1 cellular context compared by ENCODE assay signal in the genomic region with DNA sequence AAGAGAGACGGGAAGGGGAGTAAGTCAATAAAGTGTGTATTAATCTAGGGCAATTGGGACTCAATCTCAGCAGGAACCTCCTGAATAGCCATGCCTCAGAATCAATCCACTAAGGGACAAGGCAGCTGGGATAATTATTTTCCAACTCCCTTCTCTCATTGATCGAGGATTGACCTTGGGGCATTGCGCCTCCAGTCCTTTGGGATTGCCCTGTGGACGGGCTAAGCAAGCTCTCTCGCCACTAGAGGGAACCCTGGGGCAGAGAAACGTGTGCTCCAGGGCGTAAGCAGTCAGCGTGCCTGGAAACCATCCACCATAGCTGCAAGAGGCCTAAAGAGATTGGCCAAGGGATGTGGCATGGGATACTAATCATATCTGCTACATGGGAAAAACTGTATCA.
TF ChIP-seq lines count a peak whose summit lies in the region.

No MANE protein-coding gene starts in this region.

TF ChIP-seq in K562, 482 proteins besides CTCF, POLR2A, EP300 and RAD21 (continued from another document):
- TF ChIP-seq, protein P1, sequence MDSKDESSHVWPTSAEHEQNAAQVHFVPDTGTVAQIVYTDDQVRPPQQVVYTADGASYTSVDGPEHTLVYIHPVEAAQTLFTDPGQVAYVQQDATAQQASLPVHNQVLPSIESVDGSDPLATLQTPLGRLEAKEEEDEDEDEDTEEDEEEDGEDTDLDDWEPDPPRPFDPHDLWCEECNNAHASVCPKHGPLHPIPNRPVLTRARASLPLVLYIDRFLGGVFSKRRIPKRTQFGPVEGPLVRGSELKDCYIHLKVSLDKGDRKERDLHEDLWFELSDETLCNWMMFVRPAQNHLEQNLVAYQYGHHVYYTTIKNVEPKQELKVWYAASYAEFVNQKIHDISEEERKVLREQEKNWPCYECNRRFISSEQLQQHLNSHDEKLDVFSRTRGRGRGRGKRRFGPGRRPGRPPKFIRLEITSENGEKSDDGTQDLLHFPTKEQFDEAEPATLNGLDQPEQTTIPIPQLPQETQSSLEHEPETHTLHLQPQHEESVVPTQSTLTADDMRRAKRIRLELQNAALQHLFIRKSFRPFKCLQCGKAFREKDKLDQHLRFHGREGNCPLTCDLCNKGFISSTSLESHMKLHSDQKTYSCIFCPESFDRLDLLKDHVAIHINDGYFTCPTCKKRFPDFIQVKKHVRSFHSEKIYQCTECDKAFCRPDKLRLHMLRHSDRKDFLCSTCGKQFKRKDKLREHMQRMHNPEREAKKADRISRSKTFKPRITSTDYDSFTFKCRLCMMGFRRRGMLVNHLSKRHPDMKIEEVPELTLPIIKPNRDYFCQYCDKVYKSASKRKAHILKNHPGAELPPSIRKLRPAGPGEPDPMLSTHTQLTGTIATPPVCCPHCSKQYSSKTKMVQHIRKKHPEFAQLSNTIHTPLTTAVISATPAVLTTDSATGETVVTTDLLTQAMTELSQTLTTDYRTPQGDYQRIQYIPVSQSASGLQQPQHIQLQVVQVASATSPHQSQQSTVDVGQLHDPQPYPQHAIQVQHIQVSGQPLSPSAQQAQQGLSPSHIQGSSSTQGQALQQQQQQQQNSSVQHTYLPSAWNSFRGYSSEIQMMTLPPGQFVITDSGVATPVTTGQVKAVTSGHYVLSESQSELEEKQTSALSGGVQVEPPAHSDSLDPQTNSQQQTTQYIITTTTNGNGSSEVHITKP (IDR thresholded peaks at IDR 0.05; ENCODE audit: partially characterized antibody) = peak; percentile 14
- TF ChIP-seq STAG1 (CRISPR knock-in tag; IDR thresholded peaks at IDR 0.05; ENCODE audit: borderline replicate concordance) (peak; percentile 61; the same call in 1 of the 2 replicates), MEIS2 (IDR thresholded peaks at IDR 0.05; ENCODE audit: partially characterized antibody) (no peak), SIN3A (IDR thresholded peaks at IDR 0.05; ENCODE audit: borderline replicate concordance in 2 of 2, control insufficient read depth in 1 of 2, low read depth in 2 of 2, low read length in 2 of 2) (no peak), CREBBP (IDR thresholded peaks at IDR 0.05; ENCODE audit: low read depth, low read length) (no peak)
- TF ChIP-seq, protein P2, sequence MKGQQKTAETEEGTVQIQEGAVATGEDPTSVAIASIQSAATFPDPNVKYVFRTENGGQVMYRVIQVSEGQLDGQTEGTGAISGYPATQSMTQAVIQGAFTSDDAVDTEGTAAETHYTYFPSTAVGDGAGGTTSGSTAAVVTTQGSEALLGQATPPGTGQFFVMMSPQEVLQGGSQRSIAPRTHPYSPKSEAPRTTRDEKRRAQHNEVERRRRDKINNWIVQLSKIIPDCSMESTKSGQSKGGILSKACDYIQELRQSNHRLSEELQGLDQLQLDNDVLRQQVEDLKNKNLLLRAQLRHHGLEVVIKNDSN (CRISPR knock-in tag; IDR thresholded peaks at IDR 0.05) = no peak
- TF ChIP-seq, protein P3, sequence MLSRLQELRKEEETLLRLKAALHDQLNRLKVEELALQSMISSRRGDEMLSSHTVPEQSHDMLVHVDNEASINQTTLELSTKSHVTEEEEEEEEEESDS (CRISPR knock-in tag; IDR thresholded peaks at IDR 0.05) = no peak
TF ChIP-seq in K562: peak in this region for 8.
